Comparison of ENCODE assay signal across 19 cellular contexts in the genomic region with DNA sequence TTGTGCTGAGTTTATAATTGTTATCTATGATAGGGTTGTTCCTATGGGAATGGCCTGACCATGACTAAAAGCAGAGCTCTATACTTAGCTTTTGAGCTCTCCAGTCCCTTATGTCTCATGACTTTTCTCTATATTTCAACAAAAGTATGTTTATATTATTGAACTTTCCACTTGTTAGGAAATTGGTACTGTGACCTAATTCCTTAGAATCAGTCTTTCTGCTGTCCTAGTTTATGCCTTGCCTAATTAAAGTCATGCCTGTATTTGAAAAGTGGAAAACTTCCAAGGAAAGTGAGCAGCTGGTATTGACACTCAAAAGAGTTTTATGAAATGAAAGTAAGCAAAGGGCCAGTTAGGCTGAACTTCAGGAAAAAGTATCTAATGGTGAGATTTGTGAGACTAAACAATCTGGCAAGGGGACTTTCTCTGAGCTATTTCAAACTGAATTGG.
DNase-seq lines count a peak whose midpoint lies in the region; ATAC-seq, FAIRE-seq and TF ChIP-seq lines count a peak whose summit lies in the region.
"Had no signal": no experiment of that assay in that cellular context is flagged by ENCODE, and none has a peak within 500 bp of the region (broad histone marks: within the 10 kb centered on the region; RNA-seq: fewer than 3 reads in every experiment).

No MANE protein-coding gene starts in this region.

- no peaks in the 10 kb centered on the region for H3K9me3 ChIP-seq in GM23248 (ENCODE audit: low read depth)
- no peaks in the 10 kb centered on the region for H3K9me3 ChIP-seq in pancreas
- H3K9me3 ChIP-seq: BE2C, transverse colon had no signal

- H3K36me3 Mint-ChIP-seq in brain: peaks cover 4% of the 10 kb centered on the region
- no peaks in the 10 kb centered on the region for H3K36me3 Mint-ChIP-seq in activated naive CD4-positive, alpha-beta T cell treated with anti-CD3 and anti-CD28 coated beads, Interleukin-2, amount 50 U/mL, for 72 hours

- peaks cover 0 to 3% (median 3%) of the 10 kb centered on the region in 5 experiments for H3K9me3 Mint-ChIP-seq in brain
- H3K9me3 Mint-ChIP-seq in activated naive CD4-positive, alpha-beta T cell treated with anti-CD3 and anti-CD28 coated beads, Interleukin-2, amount 50 U/mL, for 72 hours: no peaks in the 10 kb centered on the region

- peak; percentile 87 to 92 (median 90) for ATAC-seq in pancreas
- no peak for ATAC-seq in activated naive CD4-positive, alpha-beta T cell treated with anti-CD3 and anti-CD28 coated beads, Interleukin-2, amount 50 U/mL, for 72 hours
- ATAC-seq in SK-N-SH treated with all-trans-retinoic acid at 6 μM for 48 hours: no peak
- no peak for ATAC-seq in GM18519 (IDR thresholded peaks at IDR 0.05; ENCODE audit: low FRiP score, unreplicated experiment)
- ATAC-seq: activated CD8-positive, alpha-beta memory T cell treated with anti-CD3 and anti-CD28 coated beads, Interleukin-2, amount 10 ng/mL, durations not matched to agents 7 days and 5 days; HCT116; stimulated activated memory B cell treated with anti-CD40 and anti-IgM and Interleukin-4, amounts not matched to agents 10 μg/mL and 1 μg/mL and 100 μg/mL, for 72 hours had no signal

- DNase-seq in GM23248 (peak; percentile 4), globus pallidus (ENCODE audit: low spot score) (peak; percentile 30), pancreas (peak in 2 of 6 donors; percentile 25 to 55), NCI-H774 (lab: John Stamatoyannopoulos, UW) (no peak)
- no peak for DNase-seq in activated naive CD4-positive, alpha-beta T cell treated with anti-CD3 and anti-CD28 coated beads, Interleukin-2, amount 50 U/mL, for 72 hours (ENCODE audit: low spot score in 2 of 2)
- DNase-seq: activated CD8-positive, alpha-beta memory T cell treated with anti-CD3 and anti-CD28 coated beads, Interleukin-2, amount 10 ng/mL, durations not matched to agents 7 days and 5 days; BE2C; dermis blood vessel endothelial cell; erythroblast; NCI-H1048; NCI-H524 treated with DMSO at 0.1 percent for 48 hours; transverse colon had no signal

- H3K27ac ChIP-seq in GM23248 (no peak overlapping the region), pancreas (peak overlapping the region in 3 of 4 donors; percentile 3 to 75 (median 69))
- H3K27ac ChIP-seq: KMS-11, SK-N-MC, transverse colon had no signal

- H3K27ac Mint-ChIP-seq in brain: peak overlapping the region in 4 of 5 experiments; percentile 39 to 91 (median 62)
- no peak overlapping the region for H3K27ac Mint-ChIP-seq in activated naive CD4-positive, alpha-beta T cell treated with anti-CD3 and anti-CD28 coated beads, Interleukin-2, amount 50 U/mL, for 72 hours
- H3K27ac Mint-ChIP-seq: activated CD8-positive, alpha-beta memory T cell treated with anti-CD3 and anti-CD28 coated beads, Interleukin-2, amount 10 ng/mL, durations not matched to agents 7 days and 5 days; stimulated activated memory B cell treated with anti-CD40 and anti-IgM and Interleukin-4, amounts not matched to agents 10 μg/mL and 1 μg/mL and 100 μg/mL, for 72 hours had no signal

- no peaks in the 10 kb centered on the region for H3K79me2 ChIP-seq in GM23248 (ENCODE audit: insufficient read depth)

- peaks cover 13% of the 10 kb centered on the region for H3K4me1 Mint-ChIP-seq in brain
- H3K4me1 Mint-ChIP-seq: activated CD8-positive, alpha-beta memory T cell treated with anti-CD3 and anti-CD28 coated beads, Interleukin-2, amount 10 ng/mL, durations not matched to agents 7 days and 5 days; stimulated activated memory B cell treated with anti-CD40 and anti-IgM and Interleukin-4, amounts not matched to agents 10 μg/mL and 1 μg/mL and 100 μg/mL, for 72 hours had no signal

- no peak overlapping the region for H3K9ac ChIP-seq in GM23248
- H3K9ac ChIP-seq: KMS-11 had no signal

- H3K4me3 ChIP-seq in GM23248 (no peak overlapping the region), pancreas (no peak overlapping the region)
- H3K4me3 ChIP-seq: SK-N-MC, transverse colon had no signal

- TF ChIP-seq CTCF in brain (conservative IDR thresholded peaks at IDR 0.05): no peak
- no peak for TF ChIP-seq CTCF in pancreas (IDR thresholded peaks at IDR 0.05)

- H3K4me3 Mint-ChIP-seq in brain: peak overlapping the region in 2 of 5 experiments; percentile 42 to 44
- H3K4me3 Mint-ChIP-seq: activated CD8-positive, alpha-beta memory T cell treated with anti-CD3 and anti-CD28 coated beads, Interleukin-2, amount 10 ng/mL, durations not matched to agents 7 days and 5 days; stimulated activated memory B cell treated with anti-CD40 and anti-IgM and Interleukin-4, amounts not matched to agents 10 μg/mL and 1 μg/mL and 100 μg/mL, for 72 hours had no signal

- H2AFZ ChIP-seq in GM23248: no peak overlapping the region

- H3K9me2 ChIP-seq in GM23248 (ENCODE audit: insufficient read depth): no peaks in the 10 kb centered on the region

- intact Hi-C loops in pancreas (cut with DNase I): no loop called here

- no peak for FAIRE-seq in pancreas (lab: Jason Lieb, UNC)

- H3K27me3 ChIP-seq in GM23248 (replicated peaks; ENCODE audit: insufficient read depth): no peaks in the 10 kb centered on the region
- no peaks in the 10 kb centered on the region for H3K27me3 ChIP-seq in pancreas
- H3K27me3 ChIP-seq: BE2C, transverse colon had no signal

- in situ Hi-C loops in GM23248 (cut with MboI): no loop called here

- H4K20me1 ChIP-seq in GM23248 (ENCODE audit: insufficient read depth): no peaks in the 10 kb centered on the region

- H3K4me2 ChIP-seq in GM23248 (ENCODE audit: unreplicated experiment): no peak overlapping the region
- H3K4me2 ChIP-seq: KMS-11 had no signal

- no peaks in the 10 kb centered on the region for H3K27me3 Mint-ChIP-seq in brain
- H3K27me3 Mint-ChIP-seq: activated CD8-positive, alpha-beta memory T cell treated with anti-CD3 and anti-CD28 coated beads, Interleukin-2, amount 10 ng/mL, durations not matched to agents 7 days and 5 days; stimulated activated memory B cell treated with anti-CD40 and anti-IgM and Interleukin-4, amounts not matched to agents 10 μg/mL and 1 μg/mL and 100 μg/mL, for 72 hours had no signal

- H3F3A ChIP-seq in GM23248 (ENCODE audit: insufficient read depth): no peaks in the 10 kb centered on the region

- H3K36me3 ChIP-seq in GM23248 (ENCODE audit: low read depth) (no peaks in the 10 kb centered on the region), pancreas (no peaks in the 10 kb centered on the region)
- H3K36me3 ChIP-seq: BE2C, transverse colon had no signal

- H3K4me1 ChIP-seq in GM23248 (ENCODE audit: insufficient read depth): 0 out of 2 replicates have a peak, but pooled peaks cover 7% of the 10 kb centered on the region
- peaks cover 0 to 11% (median 0%) of the 10 kb centered on the region in 3 donors for H3K4me1 ChIP-seq in pancreas
- H3K4me1 ChIP-seq: BE2C had no signal

TF ChIP-seq in SK-N-SH treated with all-trans-retinoic acid at 6 μM for 48 hours, 23 proteins besides CTCF, POLR2A, EP300 and RAD21:
- TF ChIP-seq, protein P1, sequence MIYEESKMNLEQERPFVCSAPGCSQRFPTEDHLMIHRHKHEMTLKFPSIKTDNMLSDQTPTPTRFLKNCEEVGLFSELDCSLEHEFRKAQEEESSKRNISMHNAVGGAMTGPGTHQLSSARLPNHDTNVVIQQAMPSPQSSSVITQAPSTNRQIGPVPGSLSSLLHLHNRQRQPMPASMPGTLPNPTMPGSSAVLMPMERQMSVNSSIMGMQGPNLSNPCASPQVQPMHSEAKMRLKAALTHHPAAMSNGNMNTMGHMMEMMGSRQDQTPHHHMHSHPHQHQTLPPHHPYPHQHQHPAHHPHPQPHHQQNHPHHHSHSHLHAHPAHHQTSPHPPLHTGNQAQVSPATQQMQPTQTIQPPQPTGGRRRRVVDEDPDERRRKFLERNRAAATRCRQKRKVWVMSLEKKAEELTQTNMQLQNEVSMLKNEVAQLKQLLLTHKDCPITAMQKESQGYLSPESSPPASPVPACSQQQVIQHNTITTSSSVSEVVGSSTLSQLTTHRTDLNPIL (CRISPR knock-in tag; IDR thresholded peaks at IDR 0.05; ENCODE audit: low read depth): no peak
- no peak for TF ChIP-seq ZNF70 (CRISPR knock-in tag; IDR thresholded peaks at IDR 0.05)
- no peak for TF ChIP-seq ESRRG (CRISPR knock-in tag; IDR thresholded peaks at IDR 0.05)
- no peak for TF ChIP-seq OSR1 (CRISPR knock-in tag; IDR thresholded peaks at IDR 0.05)
- TF ChIP-seq, protein P2, sequence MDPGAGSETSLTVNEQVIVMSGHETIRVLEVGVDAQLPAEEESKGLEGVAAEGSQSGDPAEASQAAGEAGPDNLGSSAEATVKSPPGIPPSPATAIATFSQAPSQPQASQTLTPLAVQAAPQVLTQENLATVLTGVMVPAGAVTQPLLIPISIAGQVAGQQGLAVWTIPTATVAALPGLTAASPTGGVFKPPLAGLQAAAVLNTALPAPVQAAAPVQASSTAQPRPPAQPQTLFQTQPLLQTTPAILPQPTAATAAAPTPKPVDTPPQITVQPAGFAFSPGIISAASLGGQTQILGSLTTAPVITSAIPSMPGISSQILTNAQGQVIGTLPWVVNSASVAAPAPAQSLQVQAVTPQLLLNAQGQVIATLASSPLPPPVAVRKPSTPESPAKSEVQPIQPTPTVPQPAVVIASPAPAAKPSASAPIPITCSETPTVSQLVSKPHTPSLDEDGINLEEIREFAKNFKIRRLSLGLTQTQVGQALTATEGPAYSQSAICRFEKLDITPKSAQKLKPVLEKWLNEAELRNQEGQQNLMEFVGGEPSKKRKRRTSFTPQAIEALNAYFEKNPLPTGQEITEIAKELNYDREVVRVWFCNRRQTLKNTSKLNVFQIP (CRISPR knock-in tag; IDR thresholded peaks at IDR 0.05; ENCODE audit: borderline replicate concordance, low read depth): no peak
- TF ChIP-seq ARNTL (CRISPR knock-in tag; IDR thresholded peaks at IDR 0.05; ENCODE audit: borderline replicate concordance, low read depth): no peak
- no peak for TF ChIP-seq CSDC2 (CRISPR knock-in tag; IDR thresholded peaks at IDR 0.05)
- TF ChIP-seq ZC3H10 (CRISPR knock-in tag; IDR thresholded peaks at IDR 0.05): no peak
- TF ChIP-seq BACH2 (CRISPR knock-in tag; IDR thresholded peaks at IDR 0.05; ENCODE audit: borderline replicate concordance): no peak
- no peak for TF ChIP-seq SNAI2 (CRISPR knock-in tag; IDR thresholded peaks at IDR 0.05)
TF ChIP-seq in SK-N-SH treated with all-trans-retinoic acid at 6 μM for 48 hours: peak in this region for 0.

Comparison
In these comparisons a context has a peak if more than half of its experiments do, and no peak if none do; other contexts are left out.
1. DNase-seq: peak in GM23248 (single experiment) and globus pallidus (single experiment); none in activated naive CD4-positive, alpha-beta T cell treated with anti-CD3 and anti-CD28 coated beads, Interleukin-2, amount 50 U/mL, for 72 hours (0 of 2) and NCI-H774 (single experiment).
2. H3K27ac Mint-ChIP-seq: peak in brain (4 of 5); none in activated naive CD4-positive, alpha-beta T cell treated with anti-CD3 and anti-CD28 coated beads, Interleukin-2, amount 50 U/mL, for 72 hours (0 of 2).
3. ATAC-seq: peak in pancreas (4 of 4); none in activated naive CD4-positive, alpha-beta T cell treated with anti-CD3 and anti-CD28 coated beads, Interleukin-2, amount 50 U/mL, for 72 hours (0 of 2), SK-N-SH treated with all-trans-retinoic acid at 6 μM for 48 hours (single experiment) and GM18519 (single experiment).